In the genomic region with DNA sequence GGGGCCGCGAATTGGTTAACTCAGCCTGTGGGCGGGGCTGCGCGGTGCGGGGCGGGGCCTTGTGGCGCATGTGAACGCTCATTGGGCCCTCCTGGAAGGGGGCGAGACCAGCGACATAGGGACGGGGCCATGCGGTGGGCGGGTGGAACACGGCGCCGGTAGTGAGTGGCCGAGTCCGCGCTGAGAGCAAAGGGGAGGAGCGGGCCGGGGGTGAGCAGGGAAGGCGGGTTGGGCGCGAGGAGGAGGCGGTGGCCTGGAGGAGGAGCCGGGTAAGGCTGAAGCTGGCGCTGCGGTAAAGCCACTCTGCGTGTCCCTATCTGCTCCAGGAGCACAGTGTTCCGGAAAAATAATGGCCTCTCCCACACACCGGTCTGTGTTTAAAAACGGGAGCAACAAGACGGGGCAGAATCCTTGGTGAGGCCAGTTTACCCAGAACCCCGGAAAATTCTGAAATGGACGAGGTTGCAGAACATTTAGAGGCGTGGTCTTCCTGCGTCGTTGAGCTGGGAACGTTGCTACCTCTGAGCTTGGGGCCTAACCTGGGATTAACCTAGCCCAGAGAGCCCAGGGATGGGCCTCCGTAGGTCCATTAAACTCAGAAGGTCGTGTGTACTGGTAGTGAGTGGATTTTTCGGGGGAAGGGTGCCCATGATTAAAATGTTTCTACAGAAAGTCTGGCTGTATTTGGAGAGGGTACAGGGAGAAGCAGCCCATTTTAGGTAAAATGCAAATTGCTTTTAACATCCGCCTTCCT, we compare ENCODE assay signal across 8 cellular contexts. TPM values are rescaled to one million over a fixed set of nuclear protein-coding genes. Genes with fewer than 3 reads are reported as not detected.
A peak's percentile ranks its signal among the peaks of the same experiment; 100 is the strongest.
DNase-seq lines count a peak whose midpoint lies in the region; ATAC-seq and TF ChIP-seq lines count a peak whose summit lies in the region.

No MANE protein-coding gene starts in this region.

- peaks cover 6 to 12% of the 10 kb centered on the region in 2 donors for H3K36me3 Mint-ChIP-seq in activated naive CD4-positive, alpha-beta T cell treated with anti-CD3 and anti-CD28 coated beads, Interleukin-2, amount 50 U/mL, for 72 hours
- no peaks in the 10 kb centered on the region for H3K36me3 Mint-ChIP-seq in glutamatergic neuron (ENCODE audit: unreplicated experiment)

- H3K27ac ChIP-seq in SK-N-SH (ENCODE audit: low read depth in 2 of 2, low read length in 1 of 2) (peak overlapping the region; percentile 85 to 88), osteoblast (ENCODE audit: low read depth, low read length) (peak overlapping the region; percentile 33), thoracic aorta (peak overlapping the region; percentile 98 to 99)

- peak; percentile 99 for DNase-seq in GM10248 (ENCODE audit: extremely low spot score)
- DNase-seq in NCI-H1092 (lab: John Stamatoyannopoulos, UW): peak; percentile 99
- DNase-seq in SK-N-SH: peak; percentile 99
- DNase-seq in activated naive CD4-positive, alpha-beta T cell treated with anti-CD3 and anti-CD28 coated beads, Interleukin-2, amount 50 U/mL, for 72 hours (ENCODE audit: low spot score in 2 of 2): peak; percentile 100
- peak; percentile 100 for DNase-seq in glutamatergic neuron
- DNase-seq in osteoblast (ENCODE audit: insufficient read length, low spot score, missing footprints): peak; percentile 99
- peak; percentile 99 for DNase-seq in thoracic aorta (ENCODE audit: low spot score)

- peak overlapping the region; percentile 92 for H3K4me2 ChIP-seq in SK-N-SH
- peak overlapping the region; percentile 76 for H3K4me2 ChIP-seq in osteoblast (ENCODE audit: insufficient read depth, low read length)

- peak overlapping the region; percentile 95 for H3K4me3 Mint-ChIP-seq in glutamatergic neuron (ENCODE audit: unreplicated experiment)

- H2AFZ ChIP-seq in SK-N-SH (ENCODE audit: low read depth) (peak overlapping the region; percentile 93), osteoblast (ENCODE audit: low read length) (peak overlapping the region; percentile 92)

- CTCF ChIA-PET in GM10248 (lab: Yijun Ruan, JAX): interaction anchor here (0.6 to 1.2 kb wide), 3 partner anchors 18 to 584 kb away, joined by 3 to 4 read pairs (median 3); no protein-coding TSS in a partner anchor
- CTCF ChIA-PET in SK-N-SH (lab: Yijun Ruan, JAX): no interaction called here

- peak overlapping the region; percentile 77 for H3K9ac ChIP-seq in SK-N-SH

- H3K9me3 ChIP-seq in SK-N-SH (no peaks in the 10 kb centered on the region), osteoblast (ENCODE audit: low read depth, low read length) (no peaks in the 10 kb centered on the region), thoracic aorta (no peaks in the 10 kb centered on the region)

- peak overlapping the region; percentile 80 to 96 for H3K27ac Mint-ChIP-seq in activated naive CD4-positive, alpha-beta T cell treated with anti-CD3 and anti-CD28 coated beads, Interleukin-2, amount 50 U/mL, for 72 hours
- H3K27ac Mint-ChIP-seq in glutamatergic neuron (ENCODE audit: unreplicated experiment): peak overlapping the region; percentile 92

- POLR2A ChIA-PET in GM10248 (lab: Yijun Ruan, JAX) (no interaction called here), SK-N-SH (lab: Yijun Ruan, JAX) (interaction anchor here (0.6 to 1.2 kb wide), 5 partner anchors 8 to 299 kb away, joined by 3 to 5 read pairs (median 3); a partner anchor contains a TSS)

- no peak for TF ChIP-seq EP300 in SK-N-SH (IDR thresholded peaks at IDR 0.05; ENCODE audit: borderline replicate concordance in 1 of 2, low read depth in 1 of 2, low read length in 1 of 2)

- peaks cover 12% of the 10 kb centered on the region for H3F3A ChIP-seq in SK-N-SH (replicated peaks; ENCODE audit: insufficient read depth)

- H3K4me3 ChIP-seq in SK-N-SH (ENCODE audit: low read depth in 2 of 2, low read length in 1 of 2) (peak overlapping the region; percentile 62 to 66), osteoblast (ENCODE audit: insufficient read depth, low read length) (peak overlapping the region; percentile 73), thoracic aorta (peak overlapping the region; percentile 96)

- under 1% methylated on average over 32 of the region's 44 CpGs for WGBS in SK-N-SH (ENCODE audit: low lambda C conversion rate)

- TF ChIP-seq CTCF in GM10248 (IDR thresholded peaks at IDR 0.05; ENCODE audit: control extremely low read depth, extremely low read depth, low read depth, missing control alignments) (no peak), SK-N-SH (IDR thresholded peaks at IDR 0.05) (no peak), glutamatergic neuron (IDR thresholded peaks at IDR 0.05; ENCODE audit: partially characterized antibody, unreplicated experiment) (no peak), osteoblast (IDR thresholded peaks at IDR 0.05; ENCODE audit: extremely low read depth, low read depth, low read length) (no peak), thoracic aorta (IDR thresholded peaks at IDR 0.05) (no peak)

- H3K27me3 ChIP-seq in SK-N-SH (ENCODE audit: insufficient read depth) (no peaks in the 10 kb centered on the region), osteoblast (ENCODE audit: insufficient read depth, low read length) (no peaks in the 10 kb centered on the region), thoracic aorta (replicated peaks; ENCODE audit: insufficient read depth) (no peaks in the 10 kb centered on the region)

- H4K20me1 ChIP-seq in SK-N-SH (ENCODE audit: insufficient read depth): 0 out of 2 replicates have a peak, but pooled peaks cover 2% of the 10 kb centered on the region
- peaks cover 6% of the 10 kb centered on the region for H4K20me1 ChIP-seq in osteoblast (ENCODE audit: insufficient read depth, low read length)

- ATAC-seq in HG02610 (IDR thresholded peaks at IDR 0.05; ENCODE audit: unreplicated experiment): peak; percentile 94
- peak; percentile 95 to 96 for ATAC-seq in activated naive CD4-positive, alpha-beta T cell treated with anti-CD3 and anti-CD28 coated beads, Interleukin-2, amount 50 U/mL, for 72 hours
- peak; percentile 93 for ATAC-seq in thoracic aorta (ENCODE audit: insufficient number of reproducible peaks, low FRiP score, low read depth)

- peaks cover 9% of the 10 kb centered on the region for H3K27me3 Mint-ChIP-seq in glutamatergic neuron (ENCODE audit: unreplicated experiment)

- H3K9me2 ChIP-seq in SK-N-SH: no peaks in the 10 kb centered on the region

- H3K9me3 Mint-ChIP-seq in activated naive CD4-positive, alpha-beta T cell treated with anti-CD3 and anti-CD28 coated beads, Interleukin-2, amount 50 U/mL, for 72 hours: no peaks in the 10 kb centered on the region
- H3K9me3 Mint-ChIP-seq in glutamatergic neuron (ENCODE audit: unreplicated experiment): peaks cover 8% of the 10 kb centered on the region

- H3K79me2 ChIP-seq in SK-N-SH (ENCODE audit: insufficient read depth): peaks cover 30% of the 10 kb centered on the region
- H3K79me2 ChIP-seq in osteoblast (ENCODE audit: insufficient read depth, low read length): peaks cover 9% of the 10 kb centered on the region

- H3K4me1 Mint-ChIP-seq in glutamatergic neuron (ENCODE audit: low read depth, unreplicated experiment): peaks cover 12% of the 10 kb centered on the region

- TF ChIP-seq RAD21 in SK-N-SH (IDR thresholded peaks at IDR 0.05; ENCODE audit: low read length): no peak

- H3K4me1 ChIP-seq in SK-N-SH (ENCODE audit: control insufficient read depth in 1 of 2, insufficient read depth in 2 of 2, low read depth in 1 of 2, low read length in 1 of 2): peaks cover 4 to 10% of the 10 kb centered on the region in 2 experiments; a peak in 2 of 4 replicates
- peaks cover 13% of the 10 kb centered on the region for H3K4me1 ChIP-seq in osteoblast (ENCODE audit: insufficient read depth, low read length)
- H3K4me1 ChIP-seq in thoracic aorta (ENCODE audit: control insufficient read depth in 1 of 2, low read depth in 2 of 2): peaks cover 12 to 21% of the 10 kb centered on the region in 2 donors

- H3K36me3 ChIP-seq in SK-N-SH (replicated peaks in 1 of 2; ENCODE audit: control insufficient read depth in 1 of 2, insufficient read depth in 2 of 2, low read length in 1 of 2) (no peaks in the 10 kb centered on the region), osteoblast (ENCODE audit: insufficient read depth, low read length) (no peaks in the 10 kb centered on the region), thoracic aorta (no peaks in the 10 kb centered on the region)

TF ChIP-seq in SK-N-SH, 30 proteins besides CTCF, POLR2A, EP300 and RAD21 (continues in another document):
- no peak for TF ChIP-seq RCOR1 (IDR thresholded peaks at IDR 0.05; ENCODE audit: low read length)
- TF ChIP-seq CHD2 (IDR thresholded peaks at IDR 0.05; ENCODE audit: low read length, partially characterized antibody): peak; percentile 17
- peak; percentile 58 for TF ChIP-seq TAF1 (IDR thresholded peaks at IDR 0.05; ENCODE audit: borderline replicate concordance, low read depth, low read length)
- TF ChIP-seq, protein P1, sequence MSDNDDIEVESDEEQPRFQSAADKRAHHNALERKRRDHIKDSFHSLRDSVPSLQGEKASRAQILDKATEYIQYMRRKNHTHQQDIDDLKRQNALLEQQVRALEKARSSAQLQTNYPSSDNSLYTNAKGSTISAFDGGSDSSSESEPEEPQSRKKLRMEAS (IDR thresholded peaks at IDR 0.05; ENCODE audit: low read depth): peak; percentile 55; the same call in 1 of the 2 replicates
- peak; percentile 66 for TF ChIP-seq NRF1 (IDR thresholded peaks at IDR 0.05; ENCODE audit: low read depth, low read length)
- peak; percentile 80 for TF ChIP-seq POLR2AphosphoS5 (IDR thresholded peaks at IDR 0.05; ENCODE audit: low read depth, low read length)
- TF ChIP-seq JUND (IDR thresholded peaks at IDR 0.05): no peak

RNA-seq across cellular contexts. Expression of a gene that starts 0.5 kb away (rescaled TPM):
- polyA plus RNA-seq in SK-N-SH (2012; rRNA removed): 40.2 and 57.6 TPM in 2 replicates
- polyA plus RNA-seq in SK-N-SH (2012; cell fraction: cytosol; rRNA removed): 29.3 and 41.4 TPM in 2 replicates
- 15.9 and 25.4 TPM in 2 replicates for polyA plus RNA-seq in SK-N-SH (2012; cell fraction: nucleus; rRNA removed)
- total RNA-seq in activated naive CD4-positive, alpha-beta T cell treated with anti-CD3 and anti-CD28 coated beads, Interleukin-2, amount 50 U/mL, for 72 hours: 10 to 100 TPM; 14.5 to 14.6 TPM
- total RNA-seq in glutamatergic neuron (ENCODE audit: unreplicated experiment) (50.7 TPM), osteoblast (17.7 and 18.5 TPM in 2 replicates), thoracic aorta (10 to 100 TPM; 13.4 to 22.3 TPM)

RNA-seq across cellular contexts. Expression of a gene that starts 32.6 kb away (rescaled TPM):
- polyA plus RNA-seq in SK-N-SH (2012; rRNA removed): 9.6 and 10.2 TPM in 2 replicates
- polyA plus RNA-seq in SK-N-SH (2012; cell fraction: cytosol; rRNA removed): 15.2 and 20.7 TPM in 2 replicates
- polyA plus RNA-seq in SK-N-SH (2012; cell fraction: nucleus; rRNA removed): 3.3 and 5.5 TPM in 2 replicates
- 10 to 100 TPM; 14.0 to 30.8 TPM for total RNA-seq in activated naive CD4-positive, alpha-beta T cell treated with anti-CD3 and anti-CD28 coated beads, Interleukin-2, amount 50 U/mL, for 72 hours
- 34.3 TPM for total RNA-seq in glutamatergic neuron (ENCODE audit: unreplicated experiment)
- total RNA-seq in osteoblast: 34.5 and 37.6 TPM in 2 replicates
- total RNA-seq in thoracic aorta: 10 to 100 TPM; 21.9 to 27.9 TPM

RNA-seq across cellular contexts. Expression of a gene that starts 32.7 kb away (rescaled TPM):
- polyA plus RNA-seq in SK-N-SH (2012; rRNA removed): 7.0 and 8.7 TPM in 2 replicates
- 8.3 and 8.7 TPM in 2 replicates for polyA plus RNA-seq in SK-N-SH (2012; cell fraction: cytosol; rRNA removed)
- polyA plus RNA-seq in SK-N-SH (2012; cell fraction: nucleus; rRNA removed): 6.6 and 8.1 TPM in 2 replicates
- 10 to 100 TPM in 1 of 2 donors, 1 to 10 TPM in 1; 6.0 to 13.1 TPM for total RNA-seq in activated naive CD4-positive, alpha-beta T cell treated with anti-CD3 and anti-CD28 coated beads, Interleukin-2, amount 50 U/mL, for 72 hours
- total RNA-seq in glutamatergic neuron (ENCODE audit: unreplicated experiment) (7.0 TPM), osteoblast (9.7 and 10.5 TPM in 2 replicates), thoracic aorta (1 to 10 TPM; 4.6 to 4.7 TPM)

Comparison
In these comparisons a context has a peak if more than half of its experiments do, and no peak if none do; other contexts are left out.
1. Peak in every context shown above with its lines: DNase-seq, ATAC-seq, H3K4me3 ChIP-seq and H3K27ac ChIP-seq.
2. H3K27ac ChIP-seq: peak in every context shown above with its lines; median percentile 98 in thoracic aorta; 86 in SK-N-SH; 33 in osteoblast.